Comparison of ENCODE assay signal across 9 cellular contexts in genomic region chr20:21235713-21236445, GRCh38.
DNase-seq lines count a peak whose midpoint lies in the region; ATAC-seq, FAIRE-seq and TF ChIP-seq lines count a peak whose summit lies in the region.
"Had no signal": no experiment of that assay in that cellular context is flagged by ENCODE, and none has a peak within 500 bp of the region (broad histone marks: within the 10 kb centered on the region; RNA-seq: fewer than 3 reads in every experiment).

No MANE protein-coding gene starts in this region.

- TF ChIP-seq CTCF in D721Med (IDR thresholded peaks at IDR 0.05; ENCODE audit: insufficient read depth, missing control alignments) (peak; percentile 85), HFF-Myc (IDR thresholded peaks at IDR 0.05; ENCODE audit: low read depth, low read length, missing control alignments) (peak; percentile 86), activated B cell treated with CpG ODN at 0.5 μM for 24 hours (IDR thresholded peaks at IDR 0.05) (peak; percentile 92), cardiac fibroblast (IDR thresholded peaks at IDR 0.05; ENCODE audit: low read depth, low read length) (peak; percentile 91), kidney (IDR thresholded peaks at IDR 0.05; ENCODE audit: borderline replicate concordance, extremely low read depth, insufficient read depth) (peak; percentile 82)

- no peak overlapping the region for H3K27ac ChIP-seq in kidney (ENCODE audit: low read depth in 2 of 2, low read length in 2 of 2)

- peaks cover 3% of the 10 kb centered on the region for H3K4me1 Mint-ChIP-seq in activated B cell treated with CpG ODN at 0.5 μM for 24 hours

- H3K27ac Mint-ChIP-seq in activated B cell treated with CpG ODN at 0.5 μM for 24 hours: no peak overlapping the region
- H3K27ac Mint-ChIP-seq: activated naive CD8-positive, alpha-beta T cell had no signal

- H3K9me3 Mint-ChIP-seq in activated B cell treated with CpG ODN at 0.5 μM for 24 hours: no peaks in the 10 kb centered on the region

- CTCF ChIA-PET in activated B cell treated with CpG ODN at 0.5 μM for 24 hours (lab: Charles Lee): interaction anchor here (0.7 to 4.3 kb wide), 17 partner anchors 9 to 380 kb away, joined by 3 to 79 read pairs (median 5); partner anchors contain the start of genes KIZ and XRN2

- intact Hi-C loops in activated B cell treated with CpG ODN at 0.5 μM for 24 hours (cut with micrococcal nuclease) (loop anchor here (1.0 to 5.0 kb wide), 4 partner anchors 269 to 1154 kb away; no protein-coding TSS in a partner anchor), kidney (cut with DNase I) (loop anchor here (5.0 kb wide), 1 partner anchor 271 kb away; no protein-coding TSS in a partner anchor)

- H3K36me3 Mint-ChIP-seq in activated B cell treated with CpG ODN at 0.5 μM for 24 hours (ENCODE audit: low read depth): peaks cover 35% of the 10 kb centered on the region

- no peak for FAIRE-seq in D721Med (lab: Jason Lieb, UNC)
- FAIRE-seq in kidney (lab: Jason Lieb, UNC): peak; percentile 45

- DNase-seq in D721Med (ENCODE audit: insufficient read length, low spot score) (no peak), HFF-Myc (ENCODE audit: extremely low read depth, low read depth) (peak; percentile 38), NCI-H226 (peak; percentile 13), activated B cell treated with CpG ODN at 0.5 μM for 24 hours (no peak), cardiac fibroblast (ENCODE audit: low read depth in 2 of 2) (peak; percentile 79 to 82), kidney (no peak)
- peak; percentile 66 for DNase-seq in stimulated activated CD4-positive, alpha-beta T cell treated with anti-CD3 and anti-CD28 coated beads, Interleukin-1b, Interleukin-23, amount 100 ng/mL, for 48 hours

- H3K27me3 Mint-ChIP-seq in activated B cell treated with CpG ODN at 0.5 μM for 24 hours: no peaks in the 10 kb centered on the region
- H3K27me3 Mint-ChIP-seq: activated naive CD8-positive, alpha-beta T cell had no signal

- no peak overlapping the region for H3K4me3 Mint-ChIP-seq in activated B cell treated with CpG ODN at 0.5 μM for 24 hours
- H3K4me3 Mint-ChIP-seq: activated naive CD8-positive, alpha-beta T cell had no signal

- H3K36me3 ChIP-seq in kidney (ENCODE audit: control insufficient read depth in 1 of 2, insufficient read depth in 2 of 2, low read length in 2 of 2): peaks cover 0 to 6% of the 10 kb centered on the region in 2 donors

- H3K9me3 ChIP-seq in kidney (ENCODE audit: control insufficient read depth in 1 of 2, low read length in 2 of 2): no peaks in the 10 kb centered on the region

- POLR2A ChIA-PET in activated B cell treated with CpG ODN at 0.5 μM for 24 hours (lab: Charles Lee): no interaction called here

- H3K4me1 ChIP-seq in kidney (ENCODE audit: control insufficient read depth in 1 of 2, insufficient read depth in 1 of 2, low read depth in 1 of 2, low read length in 2 of 2): no peaks in the 10 kb centered on the region

- no peak overlapping the region for H3K4me3 ChIP-seq in HFF-Myc (replicated peaks; ENCODE audit: low read depth, low read length)
- H3K4me3 ChIP-seq in cardiac fibroblast (replicated peaks in 1 of 2; ENCODE audit: low read depth in 2 of 2, low read length in 2 of 2): no peak overlapping the region
- no peak overlapping the region for H3K4me3 ChIP-seq in kidney (ENCODE audit: low read length in 2 of 2)

- ATAC-seq in activated B cell treated with CpG ODN at 0.5 μM for 24 hours (ENCODE audit: low read depth) (peak; percentile 58), HG03378 (IDR thresholded peaks at IDR 0.05; ENCODE audit: unreplicated experiment) (no peak)

- H3K9ac ChIP-seq in kidney (ENCODE audit: low read length in 2 of 2): no peak overlapping the region

Comparison
In these comparisons a context has a peak if more than half of its experiments do, and no peak if none do; other contexts are left out.
1. DNase-seq: peak in HFF-Myc (single experiment), NCI-H226 (single experiment), cardiac fibroblast (2 of 2) and stimulated activated CD4-positive, alpha-beta T cell treated with anti-CD3 and anti-CD28 coated beads, Interleukin-1b, Interleukin-23, amount 100 ng/mL, for 48 hours (single experiment); none in D721Med (single experiment), activated B cell treated with CpG ODN at 0.5 μM for 24 hours (single experiment) and kidney (single experiment).
2. Peak in every context shown above with its lines, with median percentiles within 50 percentile points of each other: CTCF ChIP-seq.